In genomic region chr17:57540596-57540995, GRCh38 we compare ENCODE assay signal across 24 cellular contexts.
DNase-seq lines count a peak whose midpoint lies in the region; ATAC-seq and TF ChIP-seq lines count a peak whose summit lies in the region.
"Had no signal": no experiment of that assay in that cellular context is flagged by ENCODE, and none has a peak within 500 bp of the region (broad histone marks: within the 10 kb centered on the region; RNA-seq: fewer than 3 reads in every experiment).

No MANE protein-coding gene starts in this region.

- no peaks in the 10 kb centered on the region for H3K27me3 Mint-ChIP-seq in activated T-cell treated with anti-CD3 and anti-CD28 coated beads, Interleukin-2, amount 50 U/mL, for 72 hours (ENCODE audit: low read depth)
- H3K27me3 Mint-ChIP-seq: activated CD4-positive, alpha-beta memory T cell treated with anti-CD3 and anti-CD28 coated beads, Interleukin-2, amount 10 ng/mL, durations not matched to agents 7 days and 5 days; stimulated activated naive CD8-positive, alpha-beta T cell treated with anti-CD3 and anti-CD28 coated beads, Interleukin-15, amount 100 ng/mL, for 72 hours had no signal

- H2BK5ac ChIP-seq in mesenchymal stem cell (ENCODE audit: low read depth, low read length, poor library complexity, severe bottlenecking): no peak overlapping the region

- H2BK15ac ChIP-seq in mesenchymal stem cell (ENCODE audit: low read depth, poor library complexity, severe bottlenecking): no peak overlapping the region

- H3K27ac ChIP-seq in adrenal gland: peak overlapping the region; percentile 68 to 93 (median 82)
- no peak overlapping the region for H3K27ac ChIP-seq in mesenchymal stem cell (ENCODE audit: low read length, poor library complexity, severe bottlenecking)
- H3K27ac ChIP-seq: colonic mucosa, esophagus muscularis mucosa, GM23248, tibial artery had no signal

- no peaks in the 10 kb centered on the region for H3K9me3 Mint-ChIP-seq in activated T-cell treated with anti-CD3 and anti-CD28 coated beads, Interleukin-2, amount 50 U/mL, for 72 hours
- H3K9me3 Mint-ChIP-seq: activated CD4-positive, alpha-beta memory T cell treated with anti-CD3 and anti-CD28 coated beads, Interleukin-2, amount 10 ng/mL, durations not matched to agents 7 days and 5 days; stimulated activated naive CD8-positive, alpha-beta T cell treated with anti-CD3 and anti-CD28 coated beads, Interleukin-15, amount 100 ng/mL, for 72 hours had no signal

- no peak overlapping the region for H3K9ac ChIP-seq in mesenchymal stem cell (ENCODE audit: low read length)
- H3K9ac ChIP-seq: GM23248 had no signal

- peak overlapping the region in 1 of 2 experiments; percentile 32 for H3K4ac ChIP-seq in mesenchymal stem cell (ENCODE audit: low read depth in 1 of 2, low read length in 2 of 2)

- peak in 1 of 6 experiments; percentile 9 for TF ChIP-seq CTCF in adrenal gland (IDR thresholded peaks at IDR 0.05)

- H2AFZ ChIP-seq in mesenchymal stem cell (ENCODE audit: low read depth, low read length): no peak overlapping the region
- H2AFZ ChIP-seq: GM23248 had no signal

- peaks cover 15% of the 10 kb centered on the region for H3K79me1 ChIP-seq in mesenchymal stem cell (replicated peaks; ENCODE audit: low read length, poor library complexity, severe bottlenecking)

- peak overlapping the region in 1 of 2 experiments; percentile 34 for H3K23ac ChIP-seq in mesenchymal stem cell (ENCODE audit: low read length in 2 of 2)

- intact Hi-C loops in adrenal gland (cut with DNase I): no loop called here

- no peaks in the 10 kb centered on the region for H3K36me3 Mint-ChIP-seq in activated T-cell treated with anti-CD3 and anti-CD28 coated beads, Interleukin-2, amount 50 U/mL, for 72 hours (ENCODE audit: insufficient read depth in 2 of 2)

- peak overlapping the region in 1 of 2 experiments; percentile 37 for H2BK12ac ChIP-seq in mesenchymal stem cell (ENCODE audit: low read length in 2 of 2)

- H4K8ac ChIP-seq in mesenchymal stem cell (ENCODE audit: low read length): peak overlapping the region; percentile 38

- no peak overlapping the region for H3K4me3 Mint-ChIP-seq in activated T-cell treated with anti-CD3 and anti-CD28 coated beads, Interleukin-2, amount 50 U/mL, for 72 hours
- H3K4me3 Mint-ChIP-seq: activated CD4-positive, alpha-beta memory T cell treated with anti-CD3 and anti-CD28 coated beads, Interleukin-2, amount 10 ng/mL, durations not matched to agents 7 days and 5 days; stimulated activated naive CD8-positive, alpha-beta T cell treated with anti-CD3 and anti-CD28 coated beads, Interleukin-15, amount 100 ng/mL, for 72 hours had no signal

- no peak overlapping the region for H2AK5ac ChIP-seq in mesenchymal stem cell (ENCODE audit: low read length, severe bottlenecking)

- H4K91ac ChIP-seq in mesenchymal stem cell (ENCODE audit: low read length): no peak overlapping the region

- H3K4me2 ChIP-seq in mesenchymal stem cell (ENCODE audit: low read length, poor library complexity, severe bottlenecking): no peak overlapping the region

- no peak for DNase-seq in activated T-cell treated with anti-CD3 and anti-CD28 coated beads, Interleukin-2, amount 50 U/mL, for 72 hours
- no peak for DNase-seq in activated T-cell treated with anti-CD3 and anti-CD28 coated beads, Interleukin-2, amount 50 U/mL, for 1 hour
- DNase-seq in adrenal gland (no peak), mesenchymal stem cell (peak; percentile 43), T1000 (lab: John Stamatoyannopoulos, UW) (no peak), cortex of kidney (lab: John Stamatoyannopoulos, UW) (no peak)
- DNase-seq: 8988T; activated CD4-positive, alpha-beta memory T cell treated with anti-CD3 and anti-CD28 coated beads, Interleukin-2, amount 10 ng/mL, durations not matched to agents 7 days and 5 days; activated CD4-positive, CD25-positive, alpha-beta regulatory T cell treated with anti-CD3 and anti-CD28 coated beads, Interleukin-2, amount 50 U/mL, for 72 hours; colonic mucosa; DMS53; gastrocnemius medialis; GM23248; NCI-H1105; NCI-H2081; NCI-H226; NCI-H774; SHP77 treated with DMSO at 0.1 percent for 48 hours; stimulated activated naive CD8-positive, alpha-beta T cell treated with anti-CD3 and anti-CD28 coated beads, Interleukin-15, amount 100 ng/mL, for 72 hours; tibial artery had no signal

- H2BK120ac ChIP-seq in mesenchymal stem cell (ENCODE audit: low read depth, low read length): no peak overlapping the region

- H3K27ac Mint-ChIP-seq in activated T-cell treated with anti-CD3 and anti-CD28 coated beads, Interleukin-2, amount 50 U/mL, for 72 hours: peak overlapping the region; percentile 1
- H3K27ac Mint-ChIP-seq: activated CD4-positive, alpha-beta memory T cell treated with anti-CD3 and anti-CD28 coated beads, Interleukin-2, amount 10 ng/mL, durations not matched to agents 7 days and 5 days had no signal

- H3K14ac ChIP-seq in mesenchymal stem cell (ENCODE audit: low read length in 2 of 2): no peak overlapping the region

- H3K18ac ChIP-seq in mesenchymal stem cell (ENCODE audit: low read depth in 1 of 2, low read length in 2 of 2): peak overlapping the region in 1 of 2 experiments; percentile 61

- H3K4me1 Mint-ChIP-seq in activated T-cell treated with anti-CD3 and anti-CD28 coated beads, Interleukin-2, amount 50 U/mL, for 72 hours (ENCODE audit: low read depth): peaks cover 40% of the 10 kb centered on the region

- TF ChIP-seq POLR2A in adrenal gland (IDR thresholded peaks at IDR 0.05): no peak

- H3K36me3 ChIP-seq in adrenal gland (replicated peaks in 1 of 2): no peaks in the 10 kb centered on the region
- no peaks in the 10 kb centered on the region for H3K36me3 ChIP-seq in mesenchymal stem cell (ENCODE audit: control insufficient read depth in 1 of 2, insufficient read depth in 2 of 2, low read depth in 1 of 2, low read length in 2 of 2)
- H3K36me3 ChIP-seq: colonic mucosa, esophagus muscularis mucosa, gastrocnemius medialis, tibial artery had no signal

- no peak overlapping the region for H3K4me3 ChIP-seq in adrenal gland
- H3K4me3 ChIP-seq in mesenchymal stem cell (ENCODE audit: insufficient read depth in 1 of 2, low read depth in 1 of 2, low read length in 2 of 2): no peak overlapping the region
- H3K4me3 ChIP-seq: colonic mucosa, esophagus muscularis mucosa, gastrocnemius medialis, GM23248, tibial artery had no signal

- H3K9me3 ChIP-seq in adrenal gland (replicated peaks in 1 of 3): no peaks in the 10 kb centered on the region
- no peaks in the 10 kb centered on the region for H3K9me3 ChIP-seq in mesenchymal stem cell (ENCODE audit: control insufficient read depth, low read length)
- H3K9me3 ChIP-seq: colonic mucosa, esophagus muscularis mucosa, gastrocnemius medialis, tibial artery had no signal

- no peak for ATAC-seq in activated T-cell treated with anti-CD3 and anti-CD28 coated beads, Interleukin-2, amount 50 U/mL, for 72 hours (replicated peaks in 1 of 2)
- no peak for ATAC-seq in HG03097 (IDR thresholded peaks at IDR 0.05; ENCODE audit: low FRiP score, unreplicated experiment)
- ATAC-seq in HG02938 (IDR thresholded peaks at IDR 0.05; ENCODE audit: unreplicated experiment): no peak
- ATAC-seq: gastrocnemius medialis; sciatic nerve; stimulated activated naive CD8-positive, alpha-beta T cell treated with anti-CD3 and anti-CD28 coated beads, Interleukin-15, amount 100 ng/mL, for 72 hours had no signal

- H3K27me3 ChIP-seq in adrenal gland (no peaks in the 10 kb centered on the region), mesenchymal stem cell (ENCODE audit: control insufficient read depth in 1 of 2, insufficient read depth in 1 of 2, low read length in 2 of 2) (peaks cover 0 to 28% of the 10 kb centered on the region in 2 experiments)
- H3K27me3 ChIP-seq: colonic mucosa, esophagus muscularis mucosa, gastrocnemius medialis, tibial artery had no signal

- 91 to 100% (median 100%) methylated on average over 2 of the region's 2 CpGs for WGBS in adrenal gland, 4 donors
- WGBS in mesenchymal stem cell: 100% methylated on average over 2 of the region's 2 CpGs

- H3K4me1 ChIP-seq in adrenal gland (replicated peaks in 1 of 2) (peaks cover 40 to 79% of the 10 kb centered on the region in 2 donors), mesenchymal stem cell (ENCODE audit: control insufficient read depth, insufficient read depth, low read depth, low read length) (peaks cover 13% of the 10 kb centered on the region)
- H3K4me1 ChIP-seq: colonic mucosa had no signal
